ENCODE assay signal across 1 cellular context in genomic region chr20:50153500-50154377, GRCh38.
TF ChIP-seq lines count a peak whose summit lies in the region.

Gene PEDS1 (minus strand): TSS chr20:50153723. CDS start chr20:50153637, 86 bp downstream.

TF ChIP-seq in GM23338, 12 proteins besides CTCF, POLR2A, EP300 and RAD21 (continued from another document):
- TF ChIP-seq ZNF462 (CRISPR knock-in tag; IDR thresholded peaks at IDR 0.05): no peak
